ENCODE assay signal across 11 cellular contexts in genomic region chr7:108253275-108254044, GRCh38.
DNase-seq lines count a peak whose midpoint lies in the region; ATAC-seq and TF ChIP-seq lines count a peak whose summit lies in the region.
"Had no signal": no experiment of that assay in that cellular context is flagged by ENCODE, and none has a peak within 500 bp of the region (broad histone marks: within the 10 kb centered on the region; RNA-seq: fewer than 3 reads in every experiment).

No MANE protein-coding gene starts in this region.

- ATAC-seq in HG02981 (IDR thresholded peaks at IDR 0.05; ENCODE audit: unreplicated experiment) (no peak), GM19463 (IDR thresholded peaks at IDR 0.05; ENCODE audit: unreplicated experiment) (no peak)
- ATAC-seq: activated naive CD8-positive, alpha-beta T cell treated with anti-CD3 and anti-CD28 coated beads, Interleukin-2, amount 50 U/mL, for 24 hours had no signal

- no peak for TF ChIP-seq CTCF in astrocyte of the spinal cord (IDR thresholded peaks at IDR 0.05; ENCODE audit: low read depth, low read length)

- in situ Hi-C loops in astrocyte of the spinal cord (cut with HindIII; ENCODE audit: low sequenced_read_pairs): no loop called here

- no peak overlapping the region for H3K4me3 ChIP-seq in astrocyte of the spinal cord (ENCODE audit: low read depth, low read length)

- DNase-seq in DMS79 treated with DMSO at 0.1 percent for 48 hours (lab: John Stamatoyannopoulos, UW): peak; percentile 90
- peak; percentile 58 for DNase-seq in NCI-H2107 (lab: John Stamatoyannopoulos, UW)
- peak; percentile 61 for DNase-seq in astrocyte of the spinal cord (ENCODE audit: low read depth, low spot score)
- peak; percentile 17 for DNase-seq in mucosa of gallbladder (ENCODE audit: low spot score)
- no peak for DNase-seq in iPS-NIHi7 (ENCODE audit: extremely low spot score)
- DNase-seq: activated naive CD8-positive, alpha-beta T cell treated with anti-CD3 and anti-CD28 coated beads, Interleukin-2, amount 50 U/mL, for 24 hours; cortex of kidney; occipital lobe; substantia nigra had no signal
